Comparison of ENCODE assay signal across 10 cellular contexts in the genomic region with DNA sequence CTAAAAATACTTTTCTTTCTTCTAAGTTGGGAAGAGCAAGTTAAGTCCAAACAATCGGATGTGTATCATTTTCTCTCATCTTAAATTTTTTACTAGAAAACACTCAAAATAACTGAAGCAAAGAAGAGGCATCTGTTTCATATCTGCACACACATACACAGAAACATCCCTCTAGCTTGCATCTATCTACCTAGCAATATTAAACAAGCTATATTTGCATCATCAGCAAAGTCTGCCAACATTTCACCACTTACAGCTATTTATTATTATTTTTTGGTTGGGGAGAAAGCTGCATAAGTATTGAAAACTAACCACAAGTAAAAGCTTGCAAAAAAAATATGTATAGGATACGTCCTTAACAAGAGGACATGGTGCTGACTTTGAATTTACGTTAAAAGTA. TPM values are rescaled to one million over a fixed set of nuclear protein-coding genes. Genes with fewer than 3 reads are reported as not detected.
DNase-seq lines count a peak whose midpoint lies in the region; ATAC-seq and TF ChIP-seq lines count a peak whose summit lies in the region.
"Had no signal": no experiment of that assay in that cellular context is flagged by ENCODE, and none has a peak within 500 bp of the region (broad histone marks: within the 10 kb centered on the region; RNA-seq: fewer than 3 reads in every experiment).

No MANE protein-coding gene starts in this region.

- H3K36me3 ChIP-seq in heart right ventricle, result no peaks in the 10 kb centered on the region
- H3K36me3 ChIP-seq in mesodermal cell (ENCODE audit: control insufficient read depth, insufficient read depth, low read length), result no peaks in the 10 kb centered on the region
- H3K36me3 ChIP-seq in upper lobe of right lung, result no peaks in the 10 kb centered on the region

- intact Hi-C loops in heart right ventricle (cut with DNase I), result loop anchor here in 6 of 10 donors (2.0 to 5.0 kb wide), 4 partner anchors 41 to 71 kb away; no protein-coding TSS in a partner anchor
- intact Hi-C loops in cardiac septum (cut with DNase I), result loop anchor here (2.0 to 10.0 kb wide), 2 partner anchors 45 to 71 kb away; no protein-coding TSS in a partner anchor
- intact Hi-C loops in upper lobe of right lung (cut with DNase I), result no loop called here

- 26 to 44% methylated on average over 3 of the region's 3 CpGs for WGBS in heart right ventricle, 2 donors
- WGBS in mesodermal cell (ENCODE audit: insufficient coverage in 2 of 2), 2 experiments, result 89% methylated on average over 1 of the region's 3 CpGs; no CpG with 5 or more reads in 1 of the 2 experiments

- peak overlapping the region in 8 of 10 donors; percentile 94 to 99 (median 96) for H3K27ac ChIP-seq in heart right ventricle
- H3K27ac ChIP-seq in mesodermal cell (ENCODE audit: low read depth, low read length, severe bottlenecking), result no peak overlapping the region
- H3K27ac ChIP-seq in upper lobe of right lung, result no peak overlapping the region
- H3K27ac ChIP-seq: C4-2B had no signal

- H3K4me1 ChIP-seq in heart right ventricle, result peaks cover 4 to 69% (median 55%) of the 10 kb centered on the region in 9 donors
- H3K4me1 ChIP-seq in mesodermal cell (ENCODE audit: control insufficient read depth, insufficient read depth, low read length, poor library complexity, severe bottlenecking), result peaks cover 15% of the 10 kb centered on the region
- H3K4me1 ChIP-seq in upper lobe of right lung, result peaks cover 40% of the 10 kb centered on the region

- H3K27me3 ChIP-seq in heart right ventricle (no peaks in the 10 kb centered on the region), upper lobe of right lung (no peaks in the 10 kb centered on the region)

- TF ChIP-seq CTCF in heart right ventricle (IDR thresholded peaks at IDR 0.05) (no peak), cardiac fibroblast (IDR thresholded peaks at IDR 0.05; ENCODE audit: low read depth, low read length) (no peak), upper lobe of right lung (IDR thresholded peaks at IDR 0.05) (no peak)

- H3K9me3 ChIP-seq in heart right ventricle, result no peaks in the 10 kb centered on the region
- H3K9me3 ChIP-seq in mesodermal cell (ENCODE audit: control insufficient read depth, low read length), result no peaks in the 10 kb centered on the region
- H3K9me3 ChIP-seq in upper lobe of right lung, result no peaks in the 10 kb centered on the region

- H3K4me3 ChIP-seq in heart right ventricle (peak overlapping the region; percentile 65 to 99 (median 79)), cardiac fibroblast (replicated peaks in 1 of 2; ENCODE audit: low read depth in 2 of 2, low read length in 2 of 2) (peak overlapping the region; percentile 94 to 95), mesodermal cell (ENCODE audit: extremely low read depth, insufficient read depth, low read length, poor library complexity, severe bottlenecking) (peak overlapping the region; percentile 72), upper lobe of right lung (peak overlapping the region; percentile 85)

- ATAC-seq in heart right ventricle (no peak), upper lobe of right lung (no peak), GM18867 (IDR thresholded peaks at IDR 0.05; ENCODE audit: unreplicated experiment) (no peak), GM21723 (IDR thresholded peaks at IDR 0.05; ENCODE audit: unreplicated experiment) (no peak), HG02840 (IDR thresholded peaks at IDR 0.05; ENCODE audit: low FRiP score, unreplicated experiment) (no peak)

- DNase-seq in heart right ventricle, result no peak
- DNase-seq in cardiac septum (ENCODE audit: low spot score), result no peak
- DNase-seq in cardiac fibroblast (ENCODE audit: low read depth in 2 of 2), result no peak
- no peak for DNase-seq in upper lobe of right lung
- DNase-seq: NCI-H345 had no signal

RNA-seq across cellular contexts. Expression of gene GOLIM4, which starts 1.9 kb away (rescaled TPM):
- total RNA-seq in heart right ventricle, result 100 to 1,000 TPM in 1 of 10 donors, 10 to 100 TPM in 9; 56.6 to 103 (median 77.3) TPM
- 10 to 100 TPM; 18.8 to 38.0 TPM for polyA plus RNA-seq in heart right ventricle
- 88.8 TPM for total RNA-seq in cardiac septum
- polyA plus RNA-seq in mesodermal cell (2013, experiment 1 of 2), result 58.4 TPM
- 63.8 TPM for polyA plus RNA-seq in mesodermal cell (2013, experiment 2 of 2)
- 50.9 TPM for total RNA-seq in upper lobe of right lung

Comparison
In these comparisons a context has a peak if more than half of its experiments do, and no peak if none do; other contexts are left out.
1. H3K27ac ChIP-seq: peak in heart right ventricle (8 of 10); none in mesodermal cell (single experiment) and upper lobe of right lung (single experiment).
2. Peak in every context shown above with its lines, with median percentiles within 50 percentile points of each other: H3K4me3 ChIP-seq.